2 cellular contexts compared by ENCODE assay signal in genomic region chr20:41308726-41309413, GRCh38.
TF ChIP-seq lines count a peak whose summit lies in the region.

No MANE protein-coding gene starts in this region.

TF ChIP-seq in HEK293, 187 proteins besides CTCF, POLR2A, EP300 and RAD21 (continued from another document):
- TF ChIP-seq REST (tag by site-specific recombination; IDR thresholded peaks at IDR 0.05) (no peak), ZBTB20 (tag by site-specific recombination; IDR thresholded peaks at IDR 0.05) (0 out of 2 replicates have a peak, but pooled peaks have one; percentile 15), ZNF645 (tag by site-specific recombination; IDR thresholded peaks at IDR 0.05) (no peak), PATZ1 (tag by site-specific recombination; IDR thresholded peaks at IDR 0.05) (no peak), PRDM1 (tag by site-specific recombination; IDR thresholded peaks at IDR 0.05) (0 out of 2 replicates have a peak, but pooled peaks have one; percentile 19)

TF ChIP-seq in GM23338, 12 proteins besides CTCF, POLR2A, EP300 and RAD21 (continued from another document):
- no peak for TF ChIP-seq REST (IDR thresholded peaks at IDR 0.05; ENCODE audit: unreplicated experiment)
